Comparison of ENCODE assay signal across 21 cellular contexts in the genomic region with DNA sequence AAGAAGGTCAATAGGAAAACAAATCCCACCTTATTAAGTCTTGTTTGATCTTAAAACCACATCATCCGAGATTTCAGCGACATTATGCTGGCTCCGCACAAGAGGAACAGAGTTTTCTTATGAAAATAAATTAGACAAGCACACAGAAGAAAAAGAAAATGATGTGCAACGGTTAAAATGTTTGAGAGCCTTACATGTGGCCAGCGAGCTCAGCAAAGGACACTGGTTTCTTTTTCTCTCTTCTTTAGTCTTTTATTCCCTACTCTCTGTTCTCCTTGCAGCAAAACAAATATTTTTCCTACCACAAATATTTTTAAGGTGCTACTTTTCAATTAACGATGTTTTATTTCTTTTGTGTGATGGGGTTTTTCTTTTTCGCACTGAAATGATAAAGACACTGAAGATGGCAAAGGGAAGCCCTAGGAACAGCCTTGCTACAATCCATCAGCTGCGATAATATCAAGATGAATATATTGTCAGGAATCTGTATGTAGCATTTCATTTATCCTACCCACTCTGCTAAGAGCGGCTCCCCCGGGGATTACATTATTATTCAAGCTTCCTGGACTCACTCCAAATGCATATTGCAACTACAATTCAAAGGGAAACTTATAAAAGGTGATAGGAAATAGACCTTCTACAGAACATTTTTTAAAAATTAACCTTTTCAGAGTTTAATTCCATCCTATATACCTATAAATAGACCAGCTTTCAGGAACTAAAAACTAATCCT.
A peak's percentile ranks its signal among the peaks of the same experiment; 100 is the strongest.
DNase-seq lines count a peak whose midpoint lies in the region; ATAC-seq and TF ChIP-seq lines count a peak whose summit lies in the region.
"Had no signal": no experiment of that assay in that cellular context is flagged by ENCODE, and none has a peak within 500 bp of the region (broad histone marks: within the 10 kb centered on the region; RNA-seq: fewer than 3 reads in every experiment).

No MANE protein-coding gene starts in this region.

- TF ChIP-seq CTCF in osteocyte (IDR thresholded peaks at IDR 0.05) (no peak), upper lobe of left lung (IDR thresholded peaks at IDR 0.05) (no peak)

- no peak overlapping the region for H3K4ac ChIP-seq in neuronal stem cell (ENCODE audit: low read length)

- no peak overlapping the region for H2BK15ac ChIP-seq in neuronal stem cell (ENCODE audit: low read length)

- H3K4me3 Mint-ChIP-seq in osteocyte (ENCODE audit: unreplicated experiment): no peak overlapping the region
- H3K4me3 Mint-ChIP-seq: activated naive CD8-positive, alpha-beta T cell treated with anti-CD3 and anti-CD28 coated beads for 36 hours; natural killer cell had no signal

- H4K8ac ChIP-seq in neuronal stem cell (ENCODE audit: low read depth, low read length): no peak overlapping the region

- WGBS in neuronal stem cell (ENCODE audit: extremely low coverage in 2 of 2, insufficient read length in 2 of 2, insufficient replicate concordance in 1 of 2), 2 donors: no CpG with 5 or more reads among the region's 10 CpGs
- WGBS in upper lobe of left lung, 2 donors: 59 to 67% methylated on average over 10 of the region's 10 CpGs

- no peak for ATAC-seq in upper lobe of left lung (ENCODE audit: low FRiP score in 2 of 2)
- ATAC-seq: natural killer cell, Right ventricle myocardium inferior had no signal

- H3K27ac Mint-ChIP-seq in osteocyte (ENCODE audit: unreplicated experiment): no peak overlapping the region
- H3K27ac Mint-ChIP-seq: activated naive CD8-positive, alpha-beta T cell treated with anti-CD3 and anti-CD28 coated beads for 36 hours; natural killer cell had no signal

- H2BK12ac ChIP-seq in neuronal stem cell (ENCODE audit: low read length): no peak overlapping the region

- H3K23ac ChIP-seq in neuronal stem cell (ENCODE audit: low read depth, low read length, poor library complexity): no peak overlapping the region

- no peak for TF ChIP-seq POLR2A in upper lobe of left lung (IDR thresholded peaks at IDR 0.05)

- H3K9me3 ChIP-seq in neuronal stem cell (replicated peaks in 1 of 2; ENCODE audit: control insufficient read depth in 2 of 2, insufficient read depth in 1 of 2, low read depth in 1 of 2, low read length in 2 of 2) (no peaks in the 10 kb centered on the region), upper lobe of left lung (no peaks in the 10 kb centered on the region)
- H3K9me3 ChIP-seq: thyroid gland had no signal

- H4K91ac ChIP-seq in neuronal stem cell (ENCODE audit: low read depth, low read length, poor library complexity): no peak overlapping the region

- H3K4me3 ChIP-seq in neuronal stem cell (ENCODE audit: low read length in 2 of 2): no peak overlapping the region
- H3K4me3 ChIP-seq in upper lobe of left lung: no peak overlapping the region
- H3K4me3 ChIP-seq: thyroid gland had no signal

- DNase-seq in NCI-H748 (lab: John Stamatoyannopoulos, UW; ENCODE audit: unreplicated experiment) (peak; percentile 56), NCI-H748 treated with DMSO at 0.1 percent for 48 hours (lab: John Stamatoyannopoulos, UW) (no peak), NCI-H1694 treated with DMSO at 0.1 percent for 48 hours (lab: John Stamatoyannopoulos, UW) (peak; percentile 14), OCI-M1 (lab: John Stamatoyannopoulos, UW) (peak; percentile 5), neuronal stem cell (ENCODE audit: low spot score) (no peak), osteocyte (ENCODE audit: extremely low spot score, unreplicated experiment) (no peak), SHP77 (lab: John Stamatoyannopoulos, UW) (no peak), upper lobe of left lung (no peak)
- DNase-seq: activated CD4-positive, alpha-beta T cell treated with anti-CD3 and anti-CD28 coated beads for 4 hours; activated naive CD8-positive, alpha-beta T cell treated with anti-CD3 and anti-CD28 coated beads for 36 hours; DMS53; glutamatergic neuron; GOT3; KBM-7; natural killer cell; posterior cingulate gyrus; stimulated activated CD4-positive, alpha-beta T cell treated with anti-CD3 and anti-CD28 coated beads, Interleukin-1b, Interleukin-23, amount 100 ng/mL, for 48 hours; stimulated activated naive CD4-positive, alpha-beta T cell treated with Interleukin-2 at 50 U/mL for 16 hours; T-helper 1 cell; thyroid gland had no signal

- H3K36me3 ChIP-seq in neuronal stem cell (replicated peaks in 1 of 2; ENCODE audit: control insufficient read depth in 2 of 2, insufficient read depth in 2 of 2, low read length in 2 of 2) (no peaks in the 10 kb centered on the region), upper lobe of left lung (no peaks in the 10 kb centered on the region)
- H3K36me3 ChIP-seq: thyroid gland had no signal

- H3K9ac ChIP-seq in neuronal stem cell (ENCODE audit: low read depth, low read length, poor library complexity): no peak overlapping the region

- no peak overlapping the region for H2AK5ac ChIP-seq in neuronal stem cell (ENCODE audit: low read depth, low read length)

- H3K27me3 Mint-ChIP-seq in osteocyte (ENCODE audit: unreplicated experiment): peaks cover 77% of the 10 kb centered on the region

- H3K9me3 Mint-ChIP-seq in osteocyte (ENCODE audit: unreplicated experiment): no peaks in the 10 kb centered on the region
- H3K9me3 Mint-ChIP-seq: activated naive CD8-positive, alpha-beta T cell treated with anti-CD3 and anti-CD28 coated beads for 36 hours; natural killer cell had no signal

- H3K4me1 ChIP-seq in neuronal stem cell (ENCODE audit: control insufficient read depth in 2 of 2, insufficient read depth in 1 of 2, low read depth in 1 of 2, low read length in 2 of 2): peaks cover 0 to 7% of the 10 kb centered on the region in 2 donors
- H3K4me1 ChIP-seq in upper lobe of left lung: peaks cover 0 to 7% (median 0%) of the 10 kb centered on the region in 4 donors
- H3K4me1 ChIP-seq: thyroid gland had no signal

- H2BK5ac ChIP-seq in neuronal stem cell (ENCODE audit: low read length): no peak overlapping the region

- no peaks in the 10 kb centered on the region for H3K36me3 Mint-ChIP-seq in osteocyte (ENCODE audit: unreplicated experiment)
- H3K36me3 Mint-ChIP-seq: activated naive CD8-positive, alpha-beta T cell treated with anti-CD3 and anti-CD28 coated beads for 36 hours; natural killer cell had no signal

- no peak overlapping the region for H3K14ac ChIP-seq in neuronal stem cell (ENCODE audit: low read length)

- no peak overlapping the region for H3K4me2 ChIP-seq in neuronal stem cell (ENCODE audit: insufficient read depth, low read length, poor library complexity, severe bottlenecking)

- H3K27me3 ChIP-seq in neuronal stem cell (ENCODE audit: control insufficient read depth in 3 of 3, insufficient read depth in 3 of 3, low read depth in 1 of 3, low read length in 3 of 3) (peaks cover 0 to 10% (median 2%) of the 10 kb centered on the region in 3 experiments), upper lobe of left lung (peaks cover 0 to 2% (median 0%) of the 10 kb centered on the region in 4 donors)
- H3K27me3 ChIP-seq: thyroid gland had no signal

- H3K27ac ChIP-seq in neuronal stem cell (replicated peaks; ENCODE audit: low read length): no peak overlapping the region
- H3K27ac ChIP-seq in upper lobe of left lung: no peak overlapping the region
- H3K27ac ChIP-seq: thyroid gland had no signal

- TF ChIP-seq EP300 in upper lobe of left lung (IDR thresholded peaks at IDR 0.05): no peak

- peaks cover 22% of the 10 kb centered on the region for H3K4me1 Mint-ChIP-seq in osteocyte (ENCODE audit: unreplicated experiment)

- no peaks in the 10 kb centered on the region for H3K79me1 ChIP-seq in neuronal stem cell (ENCODE audit: low read depth, low read length)

- no peak overlapping the region for H3K18ac ChIP-seq in neuronal stem cell (ENCODE audit: low read length)

- peak overlapping the region; percentile 43 for H2AFZ ChIP-seq in neuronal stem cell (ENCODE audit: low read length)

- H2BK120ac ChIP-seq in neuronal stem cell (ENCODE audit: low read depth, low read length): no peak overlapping the region

Comparison
In these comparisons a context has a peak if more than half of its experiments do, and no peak if none do; other contexts are left out.
1. DNase-seq: peak in NCI-H748 (single experiment), NCI-H1694 treated with DMSO at 0.1 percent for 48 hours (single experiment) and OCI-M1 (single experiment); none in NCI-H748 treated with DMSO at 0.1 percent for 48 hours (single experiment), neuronal stem cell (single experiment), osteocyte (single experiment), SHP77 (0 of 2) and upper lobe of left lung (0 of 2).